In the genomic region with DNA sequence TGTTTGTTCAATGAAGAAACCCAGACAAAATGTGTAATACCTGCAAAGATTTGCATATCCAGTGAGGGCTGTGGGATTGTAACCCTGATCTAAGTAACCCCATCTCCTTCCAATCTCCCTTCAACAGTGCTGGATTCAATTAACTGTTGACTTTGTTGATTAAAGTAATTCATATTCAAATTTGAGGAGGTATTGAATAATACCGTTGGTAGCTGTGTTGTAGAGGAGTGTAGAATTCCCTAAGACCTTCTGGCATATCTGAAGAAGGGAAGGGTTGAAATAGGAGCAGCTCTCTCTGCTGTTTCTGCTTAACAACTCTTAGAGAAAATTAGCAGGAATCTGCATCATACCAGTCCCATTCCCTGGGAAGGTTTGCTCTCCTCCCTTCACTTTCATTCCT, we compare ENCODE assay signal across 2 cellular contexts.
A peak's percentile ranks its signal among the peaks of the same experiment; 100 is the strongest.
TF ChIP-seq lines count a peak whose summit lies in the region.

No MANE protein-coding gene starts in this region.

TF ChIP-seq in GM23338, 12 proteins besides CTCF, POLR2A, EP300 and RAD21 (continued from another document):
- peak; percentile 41; the same call in 1 of the 2 replicates for TF ChIP-seq ZNF462 (CRISPR knock-in tag; IDR thresholded peaks at IDR 0.05)
TF ChIP-seq in GM23338: peak in this region for 2.

TF ChIP-seq in WTC11, 78 proteins besides CTCF, POLR2A, EP300 and RAD21 (continued from another document):
- no peak for TF ChIP-seq HMGXB4 (CRISPR knock-in tag; IDR thresholded peaks at IDR 0.05)
- TF ChIP-seq, protein P1, sequence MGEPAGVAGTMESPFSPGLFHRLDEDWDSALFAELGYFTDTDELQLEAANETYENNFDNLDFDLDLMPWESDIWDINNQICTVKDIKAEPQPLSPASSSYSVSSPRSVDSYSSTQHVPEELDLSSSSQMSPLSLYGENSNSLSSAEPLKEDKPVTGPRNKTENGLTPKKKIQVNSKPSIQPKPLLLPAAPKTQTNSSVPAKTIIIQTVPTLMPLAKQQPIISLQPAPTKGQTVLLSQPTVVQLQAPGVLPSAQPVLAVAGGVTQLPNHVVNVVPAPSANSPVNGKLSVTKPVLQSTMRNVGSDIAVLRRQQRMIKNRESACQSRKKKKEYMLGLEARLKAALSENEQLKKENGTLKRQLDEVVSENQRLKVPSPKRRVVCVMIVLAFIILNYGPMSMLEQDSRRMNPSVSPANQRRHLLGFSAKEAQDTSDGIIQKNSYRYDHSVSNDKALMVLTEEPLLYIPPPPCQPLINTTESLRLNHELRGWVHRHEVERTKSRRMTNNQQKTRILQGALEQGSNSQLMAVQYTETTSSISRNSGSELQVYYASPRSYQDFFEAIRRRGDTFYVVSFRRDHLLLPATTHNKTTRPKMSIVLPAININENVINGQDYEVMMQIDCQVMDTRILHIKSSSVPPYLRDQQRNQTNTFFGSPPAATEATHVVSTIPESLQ (CRISPR knock-in tag; IDR thresholded peaks at IDR 0.05): no peak
- no peak for TF ChIP-seq TEAD4 (CRISPR knock-in tag; IDR thresholded peaks at IDR 0.05)
- TF ChIP-seq ETV6 (CRISPR knock-in tag; IDR thresholded peaks at IDR 0.05): 0 out of 2 replicates have a peak, but pooled peaks have one; percentile 15
- no peak for TF ChIP-seq KAT7 (CRISPR knock-in tag; IDR thresholded peaks at IDR 0.05; ENCODE audit: borderline replicate concordance)
- TF ChIP-seq ZNF396 (CRISPR knock-in tag; IDR thresholded peaks at IDR 0.05; ENCODE audit: borderline replicate concordance): no peak
